ENCODE assay signal across 27 cellular contexts in genomic region chr18:75936862-75937261, GRCh38.
DNase-seq lines count a peak whose midpoint lies in the region; ATAC-seq, FAIRE-seq and TF ChIP-seq lines count a peak whose summit lies in the region.
"Had no signal": no experiment of that assay in that cellular context is flagged by ENCODE, and none has a peak within 500 bp of the region (broad histone marks: within the 10 kb centered on the region; RNA-seq: fewer than 3 reads in every experiment).

No MANE protein-coding gene starts in this region.

- POLR2A ChIA-PET in WTC11 (lab: Charles Lee): no interaction called here

- H3K36me3 ChIP-seq in HUES48 (ENCODE audit: control insufficient read depth, insufficient read depth, low read length): no peaks in the 10 kb centered on the region
- H3K36me3 ChIP-seq: BLaER1 treated with 17β-estradiol and CSF1 and Interleukin-3, amounts not matched to agents 10 nM and 100 nM had no signal

- ATAC-seq in WTC11: no peak
- ATAC-seq: A549; CD8-positive, alpha-beta T cell; GM12878 had no signal

- TF ChIP-seq CTCF in D721Med (IDR thresholded peaks at IDR 0.05; ENCODE audit: insufficient read depth, missing control alignments): no peak
- no peak for TF ChIP-seq CTCF in WTC11 (IDR thresholded peaks at IDR 0.05)

- FAIRE-seq in D721Med (lab: Jason Lieb, UNC): peak; percentile 51
- FAIRE-seq: A549, GM12878, GM12892, GM18507 had no signal

- CTCF ChIA-PET in WTC11 (lab: Charles Lee): no interaction called here

- H3K4me1 Mint-ChIP-seq in WTC11: peaks cover 51% of the 10 kb centered on the region
- H3K4me1 Mint-ChIP-seq: B cell had no signal

- no peaks in the 10 kb centered on the region for H3K27me3 ChIP-seq in HUES48 (ENCODE audit: control insufficient read depth, insufficient read depth, low read length)
- H3K27me3 ChIP-seq: BLaER1 treated with 17β-estradiol and CSF1 and Interleukin-3, amounts not matched to agents 10 nM and 100 nM had no signal

- H3K4me1 ChIP-seq in HUES48 (ENCODE audit: control insufficient read depth, insufficient read depth, low read length): peaks cover 19% of the 10 kb centered on the region
- H3K4me1 ChIP-seq: A549; BLaER1 treated with 17β-estradiol and CSF1 and Interleukin-3, amounts not matched to agents 10 nM and 100 nM; Caco-2 had no signal

- H3K9me3 Mint-ChIP-seq in WTC11: peaks cover 42% of the 10 kb centered on the region

- peak overlapping the region; percentile 36; the same call in 1 of the 2 replicates for H3K27ac Mint-ChIP-seq in WTC11
- H3K27ac Mint-ChIP-seq: B cell; CD4-positive, alpha-beta T cell; CD8-positive, alpha-beta T cell had no signal

- H3K27ac ChIP-seq in HUES48 (ENCODE audit: low read depth, low read length): peak overlapping the region; percentile 80
- H3K27ac ChIP-seq: 22Rv1; A549; BLaER1 treated with 17β-estradiol and CSF1 and Interleukin-3, amounts not matched to agents 10 nM and 100 nM; C4-2B had no signal

- no peak overlapping the region for H3K4me3 Mint-ChIP-seq in WTC11
- H3K4me3 Mint-ChIP-seq: B cell; CD4-positive, alpha-beta T cell; CD8-positive, alpha-beta T cell had no signal

- H3K4me3 ChIP-seq in HUES48 (ENCODE audit: low read depth, low read length): no peak overlapping the region
- 0 out of 2 replicates have a peak overlapping the region, but pooled peaks have one; percentile 4 for H3K4me3 ChIP-seq in iPS-18c (ENCODE audit: insufficient read depth, low read depth, low read length)
- H3K4me3 ChIP-seq: A549; BLaER1 treated with 17β-estradiol and CSF1 and Interleukin-3, amounts not matched to agents 10 nM and 100 nM; GM12878 had no signal

- H3K27me3 Mint-ChIP-seq in WTC11 (ENCODE audit: low read depth): no peaks in the 10 kb centered on the region
- H3K27me3 Mint-ChIP-seq: B cell had no signal

- DNase-seq in D721Med (ENCODE audit: insufficient read length, low spot score) (no peak), WTC11 (ENCODE audit: low spot score) (no peak), erythroblast (lab: John Stamatoyannopoulos, UW) (no peak), NCI-H1092 treated with DMSO at 0.1 percent for 48 hours (lab: John Stamatoyannopoulos, UW) (no peak)
- no peak for DNase-seq in activated CD4-positive, alpha-beta T cell treated with anti-CD3 and anti-CD28 coated beads for 48 hours
- DNase-seq: AML-193; Caco-2; Calu3; CD4-positive, alpha-beta T cell; CD8-positive, alpha-beta T cell; DMS 273 treated with DMSO at 0.1 percent for 48 hours; DMS153; DMS53; DMS79; DND-41; EL; GDM1 had no signal

- peaks cover 36% of the 10 kb centered on the region for H3K36me3 Mint-ChIP-seq in WTC11
- H3K36me3 Mint-ChIP-seq: CD8-positive, alpha-beta T cell had no signal

- no peak overlapping the region for H3K9ac ChIP-seq in HUES48 (ENCODE audit: low read depth, low read length)
- H3K9ac ChIP-seq: BLaER1 treated with 17β-estradiol and CSF1 and Interleukin-3, amounts not matched to agents 10 nM and 100 nM had no signal

- H3K9me3 ChIP-seq in HUES48 (ENCODE audit: control insufficient read depth, insufficient read depth, low read length): peaks cover 7% of the 10 kb centered on the region
- no peaks in the 10 kb centered on the region for H3K9me3 ChIP-seq in iPS-18c (ENCODE audit: control insufficient read depth, insufficient read depth, low read length)
- H3K9me3 ChIP-seq: A549, Caco-2 had no signal

- no peak for TF ChIP-seq POLR2A in erythroblast (IDR thresholded peaks at IDR 0.05; ENCODE audit: low read length)

TF ChIP-seq in WTC11, 78 proteins besides CTCF, POLR2A, EP300 and RAD21 (continues in another document):
- no peak for TF ChIP-seq ARID4B (CRISPR knock-in tag; IDR thresholded peaks at IDR 0.05; ENCODE audit: borderline replicate concordance)
- no peak for TF ChIP-seq ZNF671 (CRISPR knock-in tag; IDR thresholded peaks at IDR 0.05)
- no peak for TF ChIP-seq CREB1 (CRISPR knock-in tag; IDR thresholded peaks at IDR 0.05)
- no peak for TF ChIP-seq ATF6 (CRISPR knock-in tag; IDR thresholded peaks at IDR 0.05)
- no peak for TF ChIP-seq CBFB (CRISPR knock-in tag; IDR thresholded peaks at IDR 0.05; ENCODE audit: low read depth)
- TF ChIP-seq HMGXB4 (CRISPR knock-in tag; IDR thresholded peaks at IDR 0.05): no peak
- no peak for TF ChIP-seq ZNF138 (CRISPR knock-in tag; conservative IDR thresholded peaks at IDR 0.05)
- no peak for TF ChIP-seq AFF4 (CRISPR knock-in tag; IDR thresholded peaks at IDR 0.05; ENCODE audit: borderline replicate concordance)
